In the genomic region with DNA sequence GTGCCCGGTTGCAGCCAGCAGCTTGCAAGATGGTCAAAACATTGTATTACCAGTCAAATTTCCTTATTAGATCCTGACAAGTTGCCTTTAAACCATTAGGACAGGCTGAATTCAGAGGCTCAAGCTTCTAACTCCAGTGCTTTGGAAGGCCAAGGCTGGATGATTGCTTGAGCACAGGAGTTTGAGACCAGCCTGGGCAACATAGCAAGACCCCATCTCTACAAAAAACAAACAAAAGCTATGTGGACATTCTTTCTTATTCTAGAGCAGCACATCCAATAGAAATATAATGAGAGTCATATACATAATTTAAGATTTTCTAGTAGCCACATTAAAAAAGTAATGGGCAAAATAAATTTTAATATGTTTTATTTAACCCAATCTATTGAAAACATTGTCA, we compare ENCODE assay signal across 1 cellular context.
A peak's percentile ranks its signal among the peaks of the same experiment; 100 is the strongest.
TF ChIP-seq lines count a peak whose summit lies in the region.

No MANE protein-coding gene starts in this region.

TF ChIP-seq in K562, 482 proteins besides CTCF, POLR2A, EP300 and RAD21 (continued from another document):
- no peak for TF ChIP-seq TAF9B (IDR thresholded peaks at IDR 0.05; ENCODE audit: partially characterized antibody)
- TF ChIP-seq, protein P1, sequence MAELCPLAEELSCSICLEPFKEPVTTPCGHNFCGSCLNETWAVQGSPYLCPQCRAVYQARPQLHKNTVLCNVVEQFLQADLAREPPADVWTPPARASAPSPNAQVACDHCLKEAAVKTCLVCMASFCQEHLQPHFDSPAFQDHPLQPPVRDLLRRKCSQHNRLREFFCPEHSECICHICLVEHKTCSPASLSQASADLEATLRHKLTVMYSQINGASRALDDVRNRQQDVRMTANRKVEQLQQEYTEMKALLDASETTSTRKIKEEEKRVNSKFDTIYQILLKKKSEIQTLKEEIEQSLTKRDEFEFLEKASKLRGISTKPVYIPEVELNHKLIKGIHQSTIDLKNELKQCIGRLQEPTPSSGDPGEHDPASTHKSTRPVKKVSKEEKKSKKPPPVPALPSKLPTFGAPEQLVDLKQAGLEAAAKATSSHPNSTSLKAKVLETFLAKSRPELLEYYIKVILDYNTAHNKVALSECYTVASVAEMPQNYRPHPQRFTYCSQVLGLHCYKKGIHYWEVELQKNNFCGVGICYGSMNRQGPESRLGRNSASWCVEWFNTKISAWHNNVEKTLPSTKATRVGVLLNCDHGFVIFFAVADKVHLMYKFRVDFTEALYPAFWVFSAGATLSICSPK (IDR thresholded peaks at IDR 0.05; ENCODE audit: borderline replicate concordance), result no peak
- TF ChIP-seq, protein P2, sequence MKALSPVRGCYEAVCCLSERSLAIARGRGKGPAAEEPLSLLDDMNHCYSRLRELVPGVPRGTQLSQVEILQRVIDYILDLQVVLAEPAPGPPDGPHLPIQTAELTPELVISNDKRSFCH (CRISPR knock-in tag; IDR thresholded peaks at IDR 0.05), result no peak
- TF ChIP-seq, protein P2 (tag; IDR thresholded peaks at IDR 0.05), result no peak
- TF ChIP-seq KDM1A (IDR thresholded peaks at IDR 0.05), result 0 out of 4 replicates have a peak, but pooled peaks of 1 of the 2 experiments have one; percentile 21
- no peak for TF ChIP-seq NRF1 (conservative IDR thresholded peaks at IDR 0.05 in 1 of 2, IDR thresholded peaks at IDR 0.05 in 1 of 2)
